In genomic region chr6:36758516-36759176, GRCh38 we compare ENCODE assay signal across 13 cellular contexts.
DNase-seq lines count a peak whose midpoint lies in the region; ATAC-seq, FAIRE-seq and TF ChIP-seq lines count a peak whose summit lies in the region.
"Had no signal": no experiment of that assay in that cellular context is flagged by ENCODE, and none has a peak within 500 bp of the region (broad histone marks: within the 10 kb centered on the region; RNA-seq: fewer than 3 reads in every experiment).

No MANE protein-coding gene starts in this region.

- peak overlapping the region in 2 of 11 experiments; percentile 4 to 30; a peak in 3 of 22 replicates for H3K27ac ChIP-seq in BLaER1 treated with 17β-estradiol and CSF1 and Interleukin-3, amounts not matched to agents 10 nM and 100 nM
- H3K27ac ChIP-seq in lower lobe of right lung, result no peak overlapping the region
- H3K27ac ChIP-seq: cardiac muscle cell, sigmoid colon had no signal

- H3K27me3 ChIP-seq in BLaER1 treated with 17β-estradiol and CSF1 and Interleukin-3, amounts not matched to agents 10 nM and 100 nM, result no peaks in the 10 kb centered on the region
- H3K27me3 ChIP-seq in lower lobe of right lung (ENCODE audit: low read depth), result no peaks in the 10 kb centered on the region
- H3K27me3 ChIP-seq: cardiac muscle cell, sigmoid colon had no signal

- no peak for TF ChIP-seq CTCF in lower lobe of right lung (IDR thresholded peaks at IDR 0.05)

- no peak for DNase-seq in GM18507 (ENCODE audit: extremely low spot score, insufficient read length, low read depth)
- peak in 1 of 34 experiments; percentile 12 for DNase-seq in T-cell
- no peak for DNase-seq in lower lobe of right lung
- no peak for DNase-seq in Right ventricle myocardium superior
- no peak for DNase-seq in NCI-H2196 (lab: John Stamatoyannopoulos, UW; ENCODE audit: unreplicated experiment)
- DNase-seq: GF-D8 had no signal

- H4K20me1 ChIP-seq in BLaER1 treated with 17β-estradiol and CSF1 and Interleukin-3, amounts not matched to agents 10 nM and 100 nM, result no peaks in the 10 kb centered on the region

- ATAC-seq in T-cell (replicated peaks in 1 of 4) (no peak), lower lobe of right lung (peak; percentile 30 to 31), HG02870 (IDR thresholded peaks at IDR 0.05; ENCODE audit: unreplicated experiment) (no peak), Right ventricle myocardium superior (ENCODE audit: poor library complexity) (no peak), GM18861 (IDR thresholded peaks at IDR 0.05; ENCODE audit: unreplicated experiment) (no peak)

- H3K36me3 ChIP-seq in BLaER1 treated with 17β-estradiol and CSF1 and Interleukin-3, amounts not matched to agents 10 nM and 100 nM, result no peaks in the 10 kb centered on the region
- H3K36me3 ChIP-seq in lower lobe of right lung, result no peaks in the 10 kb centered on the region
- H3K36me3 ChIP-seq: cardiac muscle cell, sigmoid colon had no signal

- intact Hi-C loops in lower lobe of right lung (cut with DNase I) (loop anchor here (10.0 kb wide), 1 partner anchor 134 kb away; no protein-coding TSS in a partner anchor), Right ventricle myocardium superior (cut with DNase I) (loop anchor here (10.0 kb wide), 1 partner anchor 144 kb away; no protein-coding TSS in a partner anchor)

- H3K9ac ChIP-seq in BLaER1 treated with 17β-estradiol and CSF1 and Interleukin-3, amounts not matched to agents 10 nM and 100 nM, result peak overlapping the region in 3 of 11 experiments; percentile 6 to 24 (median 13); a peak in 2 of 22 replicates

- H3K9me3 ChIP-seq in BLaER1 treated with 17β-estradiol and CSF1 and Interleukin-3, amounts not matched to agents 10 nM and 100 nM (replicated peaks in 1 of 11), result no peaks in the 10 kb centered on the region
- no peaks in the 10 kb centered on the region for H3K9me3 ChIP-seq in lower lobe of right lung
- H3K9me3 ChIP-seq: sigmoid colon had no signal

- H3K4me1 Mint-ChIP-seq in T-cell, result peaks cover 28 to 53% (median 42%) of the 10 kb centered on the region in 3 donors

- peak; percentile 45 for FAIRE-seq in GM18507 (lab: Jason Lieb, UNC)

- peaks cover 78 to 99% (median 94%) of the 10 kb centered on the region in 10 experiments for H3K4me1 ChIP-seq in BLaER1 treated with 17β-estradiol and CSF1 and Interleukin-3, amounts not matched to agents 10 nM and 100 nM
- peaks cover 28% of the 10 kb centered on the region for H3K4me1 ChIP-seq in lower lobe of right lung

- no peaks in the 10 kb centered on the region for H3K27me3 Mint-ChIP-seq in T-cell
- H3K27me3 Mint-ChIP-seq: activated CD4-positive, alpha-beta memory T cell treated with anti-CD3 and anti-CD28 coated beads for 36 hours had no signal

- H3K9me3 Mint-ChIP-seq in T-cell, result no peaks in the 10 kb centered on the region
- H3K9me3 Mint-ChIP-seq: activated CD4-positive, alpha-beta memory T cell treated with anti-CD3 and anti-CD28 coated beads for 36 hours; nephron had no signal

- no peaks in the 10 kb centered on the region for H3K36me3 Mint-ChIP-seq in T-cell
- H3K36me3 Mint-ChIP-seq: activated CD4-positive, alpha-beta memory T cell treated with anti-CD3 and anti-CD28 coated beads for 36 hours had no signal

- CTCF ChIA-PET in T-cell (lab: Charles Lee), result interaction anchor here (0.5 to 3.7 kb wide), 16 partner anchors 11 to 782 kb away, joined by 3 to 20 read pairs (median 3); no protein-coding TSS in a partner anchor

- H3K4me3 ChIP-seq in BLaER1 treated with 17β-estradiol and CSF1 and Interleukin-3, amounts not matched to agents 10 nM and 100 nM, result no peak overlapping the region
- H3K4me3 ChIP-seq in lower lobe of right lung, result no peak overlapping the region
- H3K4me3 ChIP-seq: cardiac muscle cell, sigmoid colon had no signal

- H3K27ac Mint-ChIP-seq in T-cell, result peak overlapping the region; percentile 50 to 66

- H3K4me2 ChIP-seq in BLaER1 treated with 17β-estradiol and CSF1 and Interleukin-3, amounts not matched to agents 10 nM and 100 nM, result peak overlapping the region; percentile 6 to 96 (median 51); a peak in 19 of 22 replicates

- POLR2A ChIA-PET in T-cell (lab: Charles Lee), result interaction anchor here (0.6 to 1.0 kb wide), 2 partner anchors 75 to 161 kb away, joined by 3 to 4 read pairs; no protein-coding TSS in a partner anchor

- H3K4me3 Mint-ChIP-seq in T-cell, result no peak overlapping the region
- H3K4me3 Mint-ChIP-seq: activated CD4-positive, alpha-beta memory T cell treated with anti-CD3 and anti-CD28 coated beads for 36 hours; nephron had no signal

Comparison
In these comparisons a context has a peak if more than half of its experiments do, and no peak if none do; other contexts are left out.
1. ATAC-seq: peak in lower lobe of right lung (2 of 2); none in T-cell (0 of 4), HG02870 (single experiment), Right ventricle myocardium superior (single experiment) and GM18861 (single experiment).